In the genomic region with DNA sequence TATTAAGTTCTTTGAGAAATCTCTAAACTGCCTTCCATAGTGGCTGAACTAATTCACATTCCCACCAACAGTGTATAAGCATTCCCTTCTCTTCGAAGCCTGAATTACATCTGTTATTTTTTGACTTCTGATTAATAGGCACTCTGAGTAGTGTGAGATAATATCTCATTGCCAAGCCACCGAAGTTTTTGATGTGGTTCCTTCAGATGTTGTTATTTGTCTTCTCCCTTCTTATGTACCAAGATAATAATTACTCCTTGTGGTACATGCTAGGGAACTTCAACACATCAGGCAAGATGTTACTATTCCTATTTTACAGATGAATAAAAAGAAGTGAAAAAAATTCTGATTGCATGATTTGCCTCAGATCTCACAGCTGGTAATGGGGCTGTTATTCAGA, we compare ENCODE assay signal across 27 cellular contexts.
"Had no signal": no experiment of that assay in that cellular context is flagged by ENCODE, and none has a peak within 500 bp of the region (broad histone marks: within the 10 kb centered on the region; RNA-seq: fewer than 3 reads in every experiment).

No MANE protein-coding gene starts in this region.

- H3K9me3 ChIP-seq: stomach, suprapubic skin, testis, thoracic aorta, thyroid gland, tibial artery, tibial nerve, transverse colon, upper lobe of left lung, upper lobe of right lung, uterus, vagina had no signal

- H3K36me3 ChIP-seq: stomach, suprapubic skin, thoracic aorta, thyroid gland, tibial artery, tibial nerve, transverse colon, upper lobe of left lung, upper lobe of right lung, uterus, vagina had no signal

- H3K27ac Mint-ChIP-seq: stimulated activated effector memory CD8-positive, alpha-beta T cell treated with anti-CD3 and anti-CD28 coated beads, Interleukin-12 subunit alpha, Interleukin-12 subunit beta, amount 100 ng/mL, for 72 hours; stimulated activated memory B cell treated with anti-CD40 and anti-IgM and Interleukin-4, amounts not matched to agents 10 μg/mL and 1 μg/mL and 100 μg/mL, for 72 hours; stimulated activated naive B cell treated with anti-CD40 and anti-IgM and Interleukin-4, amounts not matched to agents 10 μg/mL and 1 μg/mL and 100 μg/mL, for 72 hours; stimulated activated naive CD8-positive, alpha-beta T cell treated with anti-CD3 and anti-CD28 coated beads, Interleukin-15, amount 100 ng/mL, for 72 hours; stimulated activated naive CD8-positive, alpha-beta T cell treated with anti-CD3 and anti-CD28 coated beads, Interleukin-15, Interleukin-2, amounts not matched to agents 100 ng/mL and 50 ng/mL, for 24 hours; type B pancreatic cell had no signal

- DNase-seq: stimulated activated CD4-positive, alpha-beta T cell treated with anti-CD3 and anti-CD28 coated beads, Interleukin-2, amount 100 ng/mL, for 48 hours; stimulated activated CD4-positive, alpha-beta T cell treated with anti-CD3 and anti-CD28 coated beads, Interleukin-4, amount 100 ng/mL, for 1 hour; stimulated activated CD4-positive, alpha-beta T cell treated with anti-CD3 and anti-CD28 coated beads, Interleukin-4, amount 100 ng/mL, for 24 hours; stimulated activated CD4-positive, alpha-beta T cell treated with anti-CD3 and anti-CD28 coated beads, Interleukin-4, amount 100 ng/mL, for 4 hours; stimulated activated CD8-positive, alpha-beta memory T cell treated with anti-CD3 and anti-CD28 coated beads, Interleukin-4, amount 100 ng/mL, for 48 hours; stimulated activated naive B cell treated with anti-CD40 and anti-IgM and Interleukin-4, amounts not matched to agents 10 μg/mL and 1 μg/mL and 100 μg/mL, for 72 hours; stimulated activated naive CD4-positive, alpha-beta T cell; stimulated activated naive CD4-positive, alpha-beta T cell treated with Interleukin-2 at 50 U/mL for 16 hours; stimulated activated naive CD8-positive, alpha-beta T cell treated with anti-CD3 and anti-CD28 coated beads, Interleukin-15, amount 100 ng/mL, for 72 hours; stimulated activated naive CD8-positive, alpha-beta T cell treated with anti-CD3 and anti-CD28 coated beads, Interleukin-15, Interleukin-2, amounts not matched to agents 100 U/mL and 50 U/mL, for 24 hours; stomach; substantia nigra; testis; thyroid gland; tibial artery; transverse colon; upper lobe of left lung; upper lobe of right lung; uterus had no signal

- H3K9me3 Mint-ChIP-seq: stimulated activated effector memory CD8-positive, alpha-beta T cell treated with anti-CD3 and anti-CD28 coated beads, Interleukin-12 subunit alpha, Interleukin-12 subunit beta, amount 100 ng/mL, for 72 hours; stimulated activated naive CD8-positive, alpha-beta T cell treated with anti-CD3 and anti-CD28 coated beads, Interleukin-15, Interleukin-2, amounts not matched to agents 100 ng/mL and 50 ng/mL, for 24 hours; type B pancreatic cell had no signal

- H3K27me3 ChIP-seq: stomach, suprapubic skin, testis, thyroid gland, tibial nerve, transverse colon, upper lobe of left lung, upper lobe of right lung, uterus, vagina had no signal

- H3K4me3 ChIP-seq: stomach, suprapubic skin, testis, thoracic aorta, thyroid gland, tibial artery, tibial nerve, transverse colon, upper lobe of left lung, upper lobe of right lung, uterus, vagina had no signal

- H3K4me1 Mint-ChIP-seq: stimulated activated effector memory CD8-positive, alpha-beta T cell treated with anti-CD3 and anti-CD28 coated beads, Interleukin-12 subunit alpha, Interleukin-12 subunit beta, amount 100 ng/mL, for 72 hours; stimulated activated memory B cell treated with anti-CD40 and anti-IgM and Interleukin-4, amounts not matched to agents 10 μg/mL and 1 μg/mL and 100 μg/mL, for 72 hours; stimulated activated naive B cell treated with anti-CD40 and anti-IgM and Interleukin-4, amounts not matched to agents 10 μg/mL and 1 μg/mL and 100 μg/mL, for 72 hours had no signal

- H3K27ac ChIP-seq: stomach, suprapubic skin, testis, thoracic aorta, thyroid gland, tibial artery, tibial nerve, transverse colon, upper lobe of left lung, upper lobe of right lung, uterus, vagina had no signal

- H3K4me3 Mint-ChIP-seq: stimulated activated effector memory CD8-positive, alpha-beta T cell treated with anti-CD3 and anti-CD28 coated beads, Interleukin-12 subunit alpha, Interleukin-12 subunit beta, amount 100 ng/mL, for 72 hours; stimulated activated memory B cell treated with anti-CD40 and anti-IgM and Interleukin-4, amounts not matched to agents 10 μg/mL and 1 μg/mL and 100 μg/mL, for 72 hours; stimulated activated naive B cell treated with anti-CD40 and anti-IgM and Interleukin-4, amounts not matched to agents 10 μg/mL and 1 μg/mL and 100 μg/mL, for 72 hours; stimulated activated naive CD8-positive, alpha-beta T cell treated with anti-CD3 and anti-CD28 coated beads, Interleukin-15, amount 100 ng/mL, for 72 hours; stimulated activated naive CD8-positive, alpha-beta T cell treated with anti-CD3 and anti-CD28 coated beads, Interleukin-15, Interleukin-2, amounts not matched to agents 100 ng/mL and 50 ng/mL, for 24 hours; type B pancreatic cell had no signal

- H3K4me1 ChIP-seq: upper lobe of right lung, uterus had no signal

- ATAC-seq: stimulated activated effector memory CD8-positive, alpha-beta T cell treated with anti-CD3 and anti-CD28 coated beads, Interleukin-12 subunit alpha, Interleukin-12 subunit beta, amount 100 ng/mL, for 72 hours; stimulated activated memory B cell treated with anti-CD40 and anti-IgM and Interleukin-4, amounts not matched to agents 10 μg/mL and 1 μg/mL and 100 μg/mL, for 72 hours; stimulated activated naive B cell treated with anti-CD40 and anti-IgM and Interleukin-4, amounts not matched to agents 10 μg/mL and 1 μg/mL and 100 μg/mL, for 72 hours; stimulated activated naive CD8-positive, alpha-beta T cell treated with anti-CD3 and anti-CD28 coated beads, Interleukin-15, amount 100 ng/mL, for 72 hours; stimulated activated naive CD8-positive, alpha-beta T cell treated with anti-CD3 and anti-CD28 coated beads, Interleukin-15, Interleukin-2, amounts not matched to agents 100 U/mL and 50 U/mL, for 24 hours; upper lobe of right lung had no signal

- H3K36me3 Mint-ChIP-seq: stimulated activated effector memory CD8-positive, alpha-beta T cell treated with anti-CD3 and anti-CD28 coated beads, Interleukin-12 subunit alpha, Interleukin-12 subunit beta, amount 100 ng/mL, for 72 hours; stimulated activated memory B cell treated with anti-CD40 and anti-IgM and Interleukin-4, amounts not matched to agents 10 μg/mL and 1 μg/mL and 100 μg/mL, for 72 hours; stimulated activated naive B cell treated with anti-CD40 and anti-IgM and Interleukin-4, amounts not matched to agents 10 μg/mL and 1 μg/mL and 100 μg/mL, for 72 hours; type B pancreatic cell had no signal
